Comparison of ENCODE assay signal across 1 cellular context in the genomic region with DNA sequence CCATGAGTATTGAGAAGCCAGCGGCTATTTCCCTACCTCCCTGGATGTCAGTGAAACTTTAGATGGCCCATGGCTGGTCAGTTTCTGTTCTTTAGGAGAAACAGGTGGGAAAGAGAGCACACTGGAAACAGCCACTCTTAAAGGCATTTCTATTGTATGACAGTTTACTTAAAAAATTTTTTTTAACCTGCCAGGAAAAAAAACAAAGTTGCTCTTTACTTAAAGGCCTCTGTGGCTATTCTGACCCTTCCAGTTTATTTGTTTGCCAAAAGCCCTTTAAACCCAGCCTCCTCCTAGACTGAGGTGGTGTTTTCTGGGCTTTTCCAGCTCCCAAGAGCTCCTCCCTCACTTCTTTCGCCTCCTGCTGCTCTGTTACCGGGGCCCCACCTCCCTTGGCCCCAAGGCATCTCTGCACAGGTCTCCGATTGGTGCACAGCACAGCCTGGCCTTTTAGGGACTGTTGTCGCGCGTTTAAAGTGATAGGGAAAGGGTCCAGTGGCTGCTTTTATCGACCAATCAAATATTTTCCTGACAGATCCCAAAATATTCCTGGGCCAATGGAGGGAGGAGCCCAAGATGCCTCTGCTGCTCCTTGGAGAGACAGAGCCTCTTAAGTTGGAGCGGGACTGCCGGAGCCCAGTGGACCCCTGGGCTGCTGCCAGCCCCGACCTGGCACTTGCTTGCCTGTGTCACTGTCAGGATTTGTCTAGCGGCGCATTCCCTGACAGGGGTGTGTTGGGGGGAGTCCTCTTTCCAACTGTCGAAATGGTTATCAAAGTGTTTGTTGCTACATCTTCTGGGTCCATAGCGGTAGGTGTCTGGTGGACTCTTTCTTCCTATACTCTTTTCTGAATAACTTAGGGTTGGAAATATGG.
A peak's percentile ranks its signal among the peaks of the same experiment; 100 is the strongest.
TF ChIP-seq lines count a peak whose summit lies in the region.

A gene (plus strand): TSS at position 639 of the 875 bp plus-strand sequence. CDS start 127 bp downstream, at position 766.

TF ChIP-seq in HEK293, 187 proteins besides CTCF, POLR2A, EP300 and RAD21 (continued from another document):
- TF ChIP-seq, protein P1, sequence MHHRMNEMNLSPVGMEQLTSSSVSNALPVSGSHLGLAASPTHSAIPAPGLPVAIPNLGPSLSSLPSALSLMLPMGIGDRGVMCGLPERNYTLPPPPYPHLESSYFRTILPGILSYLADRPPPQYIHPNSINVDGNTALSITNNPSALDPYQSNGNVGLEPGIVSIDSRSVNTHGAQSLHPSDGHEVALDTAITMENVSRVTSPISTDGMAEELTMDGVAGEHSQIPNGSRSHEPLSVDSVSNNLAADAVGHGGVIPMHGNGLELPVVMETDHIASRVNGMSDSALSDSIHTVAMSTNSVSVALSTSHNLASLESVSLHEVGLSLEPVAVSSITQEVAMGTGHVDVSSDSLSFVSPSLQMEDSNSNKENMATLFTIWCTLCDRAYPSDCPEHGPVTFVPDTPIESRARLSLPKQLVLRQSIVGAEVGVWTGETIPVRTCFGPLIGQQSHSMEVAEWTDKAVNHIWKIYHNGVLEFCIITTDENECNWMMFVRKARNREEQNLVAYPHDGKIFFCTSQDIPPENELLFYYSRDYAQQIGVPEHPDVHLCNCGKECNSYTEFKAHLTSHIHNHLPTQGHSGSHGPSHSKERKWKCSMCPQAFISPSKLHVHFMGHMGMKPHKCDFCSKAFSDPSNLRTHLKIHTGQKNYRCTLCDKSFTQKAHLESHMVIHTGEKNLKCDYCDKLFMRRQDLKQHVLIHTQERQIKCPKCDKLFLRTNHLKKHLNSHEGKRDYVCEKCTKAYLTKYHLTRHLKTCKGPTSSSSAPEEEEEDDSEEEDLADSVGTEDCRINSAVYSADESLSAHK (tag by site-specific recombination; IDR thresholded peaks at IDR 0.05): peak; percentile 78
- TF ChIP-seq YY2 (tag by site-specific recombination; IDR thresholded peaks at IDR 0.05) (no peak), ZNF366 (tag by site-specific recombination; conservative IDR thresholded peaks at IDR 0.05) (peak; percentile 47; the same call in 1 of the 2 replicates), SETDB1 (IDR thresholded peaks at IDR 0.05; ENCODE audit: insufficient read length, low read length) (no peak)
